15 cellular contexts compared by ENCODE assay signal in the genomic region with DNA sequence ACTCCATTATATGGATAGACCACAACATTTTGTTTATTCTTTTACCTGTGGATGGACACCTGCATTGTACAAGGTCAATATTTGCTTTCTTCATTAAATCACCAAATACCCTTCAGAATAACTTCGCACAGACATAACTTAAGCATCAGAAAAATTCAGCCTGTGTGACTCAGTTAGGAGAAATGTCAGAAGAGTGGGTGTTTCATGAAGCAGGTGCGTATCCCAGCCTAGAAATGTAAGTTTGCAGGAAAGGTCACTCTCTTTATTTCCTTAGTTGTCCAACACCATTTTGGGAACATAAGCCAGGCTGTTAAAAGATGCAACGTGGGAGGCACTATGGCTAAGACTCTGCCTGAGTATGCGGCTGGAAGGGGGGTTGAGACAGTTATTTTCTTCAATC.
"Had no signal": no experiment of that assay in that cellular context is flagged by ENCODE, and none has a peak within 500 bp of the region (broad histone marks: within the 10 kb centered on the region; RNA-seq: fewer than 3 reads in every experiment).

No MANE protein-coding gene starts in this region.

- H3K4me3 Mint-ChIP-seq: activated B cell treated with CpG ODN at 0.5 μM for 24 hours; activated CD4-positive, alpha-beta T cell treated with anti-CD3 and anti-CD28 coated beads, Interleukin-2, amount 10 ng/mL, durations not matched to agents 24 days and 14 days; activated naive CD4-positive, alpha-beta T cell treated with anti-CD3 and anti-CD28 coated beads, Interleukin-2, amount 50 U/mL, for 24 hours; activated T-helper 17 cell treated with anti-CD3 and anti-CD28 coated beads, Interleukin-2, amount 50 U/mL, for 72 hours; mesothelial cell of epicardium; naive B cell; stimulated activated effector memory CD8-positive, alpha-beta T cell treated with anti-CD3 and anti-CD28 coated beads, Interleukin-12 subunit alpha, Interleukin-12 subunit beta, amount 100 ng/mL, for 72 hours; T-helper 17 cell had no signal

- H3K9me3 Mint-ChIP-seq: activated B cell treated with CpG ODN at 0.5 μM for 24 hours; activated CD4-positive, alpha-beta T cell treated with anti-CD3 and anti-CD28 coated beads, Interleukin-2, amount 10 ng/mL, durations not matched to agents 24 days and 14 days; activated naive CD4-positive, alpha-beta T cell treated with anti-CD3 and anti-CD28 coated beads, Interleukin-2, amount 50 U/mL, for 24 hours; activated T-helper 17 cell treated with anti-CD3 and anti-CD28 coated beads, Interleukin-2, amount 50 U/mL, for 72 hours; mesothelial cell of epicardium; naive B cell; stimulated activated effector memory CD8-positive, alpha-beta T cell treated with anti-CD3 and anti-CD28 coated beads, Interleukin-12 subunit alpha, Interleukin-12 subunit beta, amount 100 ng/mL, for 72 hours had no signal

- H3K4me3 ChIP-seq: dorsolateral prefrontal cortex, gastrocnemius medialis, smooth muscle cell, thyroid gland had no signal

- DNase-seq: activated B cell treated with CpG ODN at 0.5 μM for 24 hours; activated CD4-positive, alpha-beta T cell treated with anti-CD3 and anti-CD28 coated beads, Interleukin-2, amount 10 ng/mL, durations not matched to agents 24 days and 14 days; activated CD8-positive, alpha-beta memory T cell treated with anti-CD3 and anti-CD28 coated beads for 24 hours; dorsolateral prefrontal cortex; gastrocnemius medialis; kidney glomerular epithelial cell; naive B cell; right cardiac atrium; T-helper 17 cell; thyroid gland had no signal

- H3K4me2 ChIP-seq: smooth muscle cell had no signal

- H3K4me1 ChIP-seq: gastrocnemius medialis had no signal

- H3K27ac ChIP-seq: dorsolateral prefrontal cortex, gastrocnemius medialis, thyroid gland had no signal

- H3K4me1 Mint-ChIP-seq: activated B cell treated with CpG ODN at 0.5 μM for 24 hours; activated CD4-positive, alpha-beta T cell treated with anti-CD3 and anti-CD28 coated beads, Interleukin-2, amount 10 ng/mL, durations not matched to agents 24 days and 14 days; activated naive CD4-positive, alpha-beta T cell treated with anti-CD3 and anti-CD28 coated beads, Interleukin-2, amount 50 U/mL, for 24 hours; activated T-helper 17 cell treated with anti-CD3 and anti-CD28 coated beads, Interleukin-2, amount 50 U/mL, for 72 hours; naive B cell; stimulated activated effector memory CD8-positive, alpha-beta T cell treated with anti-CD3 and anti-CD28 coated beads, Interleukin-12 subunit alpha, Interleukin-12 subunit beta, amount 100 ng/mL, for 72 hours; T-helper 17 cell had no signal

- H3K36me3 ChIP-seq: gastrocnemius medialis, thyroid gland had no signal

- H3K9me3 ChIP-seq: gastrocnemius medialis, thyroid gland had no signal

- H3K27me3 ChIP-seq: gastrocnemius medialis, thyroid gland had no signal

- H3K36me3 Mint-ChIP-seq: activated naive CD4-positive, alpha-beta T cell treated with anti-CD3 and anti-CD28 coated beads, Interleukin-2, amount 50 U/mL, for 24 hours; mesothelial cell of epicardium; naive B cell; stimulated activated effector memory CD8-positive, alpha-beta T cell treated with anti-CD3 and anti-CD28 coated beads, Interleukin-12 subunit alpha, Interleukin-12 subunit beta, amount 100 ng/mL, for 72 hours had no signal

- H3K27ac Mint-ChIP-seq: activated B cell treated with CpG ODN at 0.5 μM for 24 hours; activated CD4-positive, alpha-beta T cell treated with anti-CD3 and anti-CD28 coated beads, Interleukin-2, amount 10 ng/mL, durations not matched to agents 24 days and 14 days; activated naive CD4-positive, alpha-beta T cell treated with anti-CD3 and anti-CD28 coated beads, Interleukin-2, amount 50 U/mL, for 24 hours; activated T-helper 17 cell treated with anti-CD3 and anti-CD28 coated beads, Interleukin-2, amount 50 U/mL, for 72 hours; mesothelial cell of epicardium; naive B cell; stimulated activated effector memory CD8-positive, alpha-beta T cell treated with anti-CD3 and anti-CD28 coated beads, Interleukin-12 subunit alpha, Interleukin-12 subunit beta, amount 100 ng/mL, for 72 hours; T-helper 17 cell had no signal

- ATAC-seq: activated T-helper 17 cell treated with anti-CD3 and anti-CD28 coated beads, Interleukin-2, amount 50 U/mL, for 72 hours; gastrocnemius medialis; right cardiac atrium; T-helper 17 cell had no signal
